ENCODE assay signal across 19 cellular contexts in genomic region chr11:74326665-74327064, GRCh38. TPM values are rescaled to one million over a fixed set of nuclear protein-coding genes. Genes with fewer than 3 reads are reported as not detected.
DNase-seq lines count a peak whose midpoint lies in the region; FAIRE-seq and TF ChIP-seq lines count a peak whose summit lies in the region.
"Had no signal": no experiment of that assay in that cellular context is flagged by ENCODE, and none has a peak within 500 bp of the region (broad histone marks: within the 10 kb centered on the region; RNA-seq: fewer than 3 reads in every experiment).

No MANE protein-coding gene starts in this region.

- peaks cover 70% of the 10 kb centered on the region for H3K4me1 Mint-ChIP-seq in chondrocyte (ENCODE audit: low read depth)
- peaks cover 64% of the 10 kb centered on the region for H3K4me1 Mint-ChIP-seq in osteocyte (ENCODE audit: unreplicated experiment)

- CTCF ChIA-PET in endothelial cell of umbilical vein (lab: Charles Lee) = interaction anchor here (1.0 to 4.2 kb wide), 6 partner anchors 13 to 399 kb away, joined by 3 to 27 read pairs (median 10); no protein-coding TSS in a partner anchor

- no peak for DNase-seq in chondrocyte (ENCODE audit: low spot score)
- peak; percentile 62 for DNase-seq in endothelial cell of umbilical vein (ENCODE audit: low read depth, low spot score)
- DNase-seq in osteocyte (ENCODE audit: extremely low spot score, unreplicated experiment) = no peak
- DNase-seq in CD1c-positive myeloid dendritic cell (ENCODE audit: extremely low spot score) = no peak
- DNase-seq in HCEC 1CT = no peak
- no peak for DNase-seq in SIG-M5 treated with dmso at 0.1 percent for 504 hours (lab: John Stamatoyannopoulos, UW; ENCODE audit: unreplicated experiment)
- no peak for DNase-seq in posterior vena cava (ENCODE audit: low spot score)
- DNase-seq: CD4-positive, alpha-beta T cell; DND-41; GOT3; NCI-H1105; NCI-H146; NCI-H2029; NCI-H226; NCI-H510A treated with DMSO at 0.1 percent for 48 hours; NCI-H748 treated with DMSO at 0.1 percent for 48 hours; SJCRH30 had no signal

- intact Hi-C loops in endothelial cell of umbilical vein (cut with micrococcal nuclease) = no loop called here
- intact Hi-C loops in posterior vena cava (cut with DNase I) = no loop called here

- no peaks in the 10 kb centered on the region for H3K27me3 ChIP-seq in endothelial cell of umbilical vein (ENCODE audit: control insufficient read depth in 2 of 2, insufficient read depth in 2 of 2, low read length in 2 of 2)
- H3K27me3 ChIP-seq: SJCRH30 had no signal

- H3K79me2 ChIP-seq in endothelial cell of umbilical vein (ENCODE audit: control insufficient read depth, insufficient read depth, low read length) = no peaks in the 10 kb centered on the region

- TF ChIP-seq POLR2A in endothelial cell of umbilical vein (IDR thresholded peaks at IDR 0.05; ENCODE audit: low read depth, low read length) = no peak

- TF ChIP-seq CTCF in chondrocyte (IDR thresholded peaks at IDR 0.05) (no peak), endothelial cell of umbilical vein (IDR thresholded peaks at IDR 0.05; ENCODE audit: extremely low read depth in 1 of 2, insufficient read depth in 1 of 2, low read depth in 1 of 2, low read length in 2 of 2) (no peak), osteocyte (IDR thresholded peaks at IDR 0.05) (no peak)

- H3K27me3 Mint-ChIP-seq in chondrocyte (ENCODE audit: low read depth) (no peaks in the 10 kb centered on the region), osteocyte (ENCODE audit: unreplicated experiment) (no peaks in the 10 kb centered on the region)
- H3K27me3 Mint-ChIP-seq: CD4-positive, alpha-beta T cell; IgD-negative memory B cell had no signal

- H3K9ac ChIP-seq in endothelial cell of umbilical vein (replicated peaks; ENCODE audit: extremely low read depth, insufficient read depth, low read length) = peak overlapping the region; percentile 10

- BruUV-seq in endothelial cell of umbilical vein (replicated peaks; lab: Mats Ljungman, UMichigan) = no TSS peak

- H2AFZ ChIP-seq in endothelial cell of umbilical vein (ENCODE audit: low read depth, low read length) = peak overlapping the region; percentile 10

- H3K36me3 Mint-ChIP-seq in chondrocyte (ENCODE audit: low read depth) = peaks cover 4% of the 10 kb centered on the region
- peaks cover 6% of the 10 kb centered on the region for H3K36me3 Mint-ChIP-seq in osteocyte (ENCODE audit: unreplicated experiment)
- H3K36me3 Mint-ChIP-seq: IgD-negative memory B cell had no signal

- H3K4me3 ChIP-seq in endothelial cell of umbilical vein (replicated peaks in 1 of 3; ENCODE audit: insufficient read depth in 1 of 3, low read depth in 1 of 3, low read length in 3 of 3) = no peak overlapping the region
- H3K4me3 ChIP-seq: SJCRH30 had no signal

- no peaks in the 10 kb centered on the region for H3K9me3 ChIP-seq in endothelial cell of umbilical vein (replicated peaks; ENCODE audit: control insufficient read depth, insufficient read depth, low read length)
- H3K9me3 ChIP-seq: SJCRH30 had no signal

- dilution Hi-C loops in endothelial cell of umbilical vein (cut with MboI; ENCODE audit: extremely low pct_ligation_motif_present, low sequenced_read_pairs) = no loop called here

- H3K4me2 ChIP-seq in endothelial cell of umbilical vein (ENCODE audit: insufficient read depth, low read length) = peak overlapping the region; percentile 38

- no peak for FAIRE-seq in endothelial cell of umbilical vein (lab: Jason Lieb, UNC)
- FAIRE-seq: GM12891 had no signal

- H3K4me3 Mint-ChIP-seq in chondrocyte (ENCODE audit: unreplicated experiment) (no peak overlapping the region), osteocyte (ENCODE audit: unreplicated experiment) (no peak overlapping the region)
- H3K4me3 Mint-ChIP-seq: CD4-positive, alpha-beta T cell; IgD-negative memory B cell had no signal

- H4K20me1 ChIP-seq in endothelial cell of umbilical vein (replicated peaks; ENCODE audit: control insufficient read depth, extremely low read depth, insufficient read depth, low read length) = no peaks in the 10 kb centered on the region

- no peaks in the 10 kb centered on the region for H3K9me1 ChIP-seq in endothelial cell of umbilical vein (replicated peaks; ENCODE audit: control insufficient read depth, extremely low read depth, insufficient read depth, low read length)

- H3K27ac ChIP-seq in endothelial cell of umbilical vein (ENCODE audit: insufficient read depth, low read depth, low read length) = peak overlapping the region; percentile 48
- H3K27ac ChIP-seq: SJCRH30 had no signal

- peaks cover 64% of the 10 kb centered on the region for H3K4me1 ChIP-seq in endothelial cell of umbilical vein (ENCODE audit: control insufficient read depth, extremely low read depth, insufficient read depth, low read length)

- peak overlapping the region; percentile 91 for H3K27ac Mint-ChIP-seq in chondrocyte (ENCODE audit: unreplicated experiment)
- H3K27ac Mint-ChIP-seq in osteocyte (ENCODE audit: unreplicated experiment) = peak overlapping the region; percentile 60
- H3K27ac Mint-ChIP-seq: CD4-positive, alpha-beta T cell; IgD-negative memory B cell had no signal

- H3K9me3 Mint-ChIP-seq in chondrocyte (ENCODE audit: low read depth) (no peaks in the 10 kb centered on the region), osteocyte (ENCODE audit: unreplicated experiment) (no peaks in the 10 kb centered on the region)
- H3K9me3 Mint-ChIP-seq: CD4-positive, alpha-beta T cell; IgD-negative memory B cell had no signal

- peaks cover 0 to 2% of the 10 kb centered on the region in 2 experiments for H3K36me3 ChIP-seq in endothelial cell of umbilical vein (ENCODE audit: control insufficient read depth in 2 of 2, extremely low read depth in 1 of 2, insufficient read depth in 2 of 2, low read length in 2 of 2)
- H3K36me3 ChIP-seq: SJCRH30 had no signal

- POLR2A ChIA-PET in endothelial cell of umbilical vein (lab: Charles Lee) = no interaction called here

TF ChIP-seq in endothelial cell of umbilical vein, 7 proteins besides CTCF, POLR2A, EP300 and RAD21:
- TF ChIP-seq JUN (IDR thresholded peaks at IDR 0.05; ENCODE audit: borderline replicate concordance, insufficient read depth, insufficient read length, low read depth) (no peak), GATA2 (IDR thresholded peaks at IDR 0.05; ENCODE audit: insufficient read depth, insufficient read length, low read depth, low read length) (no peak), FOS (IDR thresholded peaks at IDR 0.05; ENCODE audit: borderline replicate concordance, insufficient read depth, low read length) (no peak), EZH2 (IDR thresholded peaks at IDR 0.05; ENCODE audit: borderline replicate concordance, low read depth, low read length, severe bottlenecking) (no peak), MYC (IDR thresholded peaks at IDR 0.05; ENCODE audit: low read depth, low read length) (no peak), POLR2AphosphoS5 (IDR thresholded peaks at IDR 0.05; ENCODE audit: insufficient read depth, low read depth, low read length) (no peak)
- TF ChIP-seq, protein P1, sequence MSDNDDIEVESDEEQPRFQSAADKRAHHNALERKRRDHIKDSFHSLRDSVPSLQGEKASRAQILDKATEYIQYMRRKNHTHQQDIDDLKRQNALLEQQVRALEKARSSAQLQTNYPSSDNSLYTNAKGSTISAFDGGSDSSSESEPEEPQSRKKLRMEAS (IDR thresholded peaks at IDR 0.05; ENCODE audit: insufficient read depth, insufficient read length) = no peak

RNA-seq across cellular contexts. Expression of gene P4HA3, which starts 15.2 kb away (rescaled TPM):
- total RNA-seq in chondrocyte (10.9 to 16.6 TPM (median 12.5 TPM) in 3 replicates), endothelial cell of umbilical vein (15.0 and 26.9 TPM in 2 replicates), osteocyte (6.1 and 6.4 TPM in 2 replicates), posterior vena cava (1 to 10 TPM; 3.3 to 5.6 TPM)
- polyA plus RNA-seq in endothelial cell of umbilical vein = 34.1 and 40.0 TPM in 2 replicates
- 38.9 and 43.6 TPM in 2 replicates for polyA plus RNA-seq in endothelial cell of umbilical vein (2011; cell fraction: cytosol; rRNA removed)
- polyA plus RNA-seq in endothelial cell of umbilical vein (2011; cell fraction: nucleus; rRNA removed) = 27.3 and 29.6 TPM in 2 replicates
- polyA plus RNA-seq in endothelial cell of umbilical vein (2012) = 19.9 and 27.2 TPM in 2 replicates
- 19.4 and 33.2 TPM in 2 replicates for polyA minus RNA-seq in endothelial cell of umbilical vein
- not detected for polyA minus RNA-seq in endothelial cell of umbilical vein (2011; cell fraction: cytosol; rRNA and poly(A)+ RNA removed)
- polyA minus RNA-seq in endothelial cell of umbilical vein (2011; cell fraction: nucleus; rRNA and poly(A)+ RNA removed) = 5.5 and 8.7 TPM in 2 replicates
- total RNA-seq: CD4-positive, alpha-beta T cell; SJCRH30 had no signal
- polyA plus RNA-seq: IgD-negative memory B cell had no signal
